8 cellular contexts compared by ENCODE assay signal in the genomic region with DNA sequence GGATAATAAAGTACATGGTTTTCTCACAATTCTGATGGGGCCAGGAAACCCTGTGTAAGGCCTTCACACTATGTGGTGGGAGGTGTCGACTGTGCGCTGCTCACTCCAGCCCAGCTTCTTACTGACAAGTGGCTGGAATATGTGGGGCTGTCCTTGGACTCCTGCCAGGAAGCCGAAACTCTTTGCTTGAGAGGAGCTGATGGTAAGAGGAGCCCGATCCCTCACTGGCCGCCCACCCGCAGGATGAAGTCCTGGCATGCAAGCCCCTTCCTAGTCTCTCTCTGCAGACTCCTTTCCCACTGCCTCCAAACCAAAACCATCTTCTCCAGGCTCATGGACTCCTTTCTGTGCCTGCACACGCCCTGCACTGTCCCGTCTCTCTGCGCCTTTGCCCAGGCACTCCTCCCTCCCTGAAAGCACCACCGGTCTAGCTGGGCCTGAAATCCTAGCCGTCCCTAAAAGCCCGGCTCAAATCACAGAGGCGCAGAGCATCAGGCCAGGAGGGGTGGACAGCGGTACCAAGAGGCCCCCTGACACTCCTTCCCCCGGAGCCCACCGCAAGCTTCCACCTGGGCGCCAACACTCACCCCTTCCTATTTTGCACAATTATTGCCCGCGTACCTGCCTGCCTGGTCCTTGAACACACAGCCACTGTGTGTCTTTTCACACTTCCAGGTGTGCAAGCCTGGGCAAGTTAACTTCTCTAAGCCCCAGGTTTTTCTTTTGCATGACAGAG.
A peak's percentile ranks its signal among the peaks of the same experiment; 100 is the strongest.
DNase-seq lines count a peak whose midpoint lies in the region; ATAC-seq, FAIRE-seq and TF ChIP-seq lines count a peak whose summit lies in the region.
"Not testable (repeated sequence)": the region's sequence is repeated elsewhere in the genome, so short reads cannot be mapped to it uniquely, and the experiment has no call there.

No MANE protein-coding gene starts in this region.

- H3K36me3 Mint-ChIP-seq in CD8-positive, alpha-beta T cell, result peaks cover 37% of the 10 kb centered on the region
- peaks cover 17 to 22% of the 10 kb centered on the region in 2 donors for H3K36me3 Mint-ChIP-seq in activated naive CD4-positive, alpha-beta T cell treated with anti-CD3 and anti-CD28 coated beads, Interleukin-2, amount 50 U/mL, for 72 hours

- not testable (repeated sequence) for H3K9me3 ChIP-seq in CD8-positive, alpha-beta T cell (ENCODE audit: low read length); HUES6 (ENCODE audit: control insufficient read depth, insufficient read depth, low read depth, low read length); suprapubic skin

- TF ChIP-seq EP300 in suprapubic skin (IDR thresholded peaks at IDR 0.05), result not testable (repeated sequence)

- intact Hi-C loops in CD8-positive, alpha-beta T cell (cut with DNase I, micrococcal nuclease), result loop anchor here (10.0 kb wide), 4 partner anchors 359 to 1431 kb away; a partner anchor contains a TSS

- 15% methylated on average over 9 of the region's 19 CpGs for WGBS in suprapubic skin

- not testable (repeated sequence) for H3K9me3 Mint-ChIP-seq in CD8-positive, alpha-beta T cell; activated naive CD4-positive, alpha-beta T cell treated with anti-CD3 and anti-CD28 coated beads, Interleukin-2, amount 50 U/mL, for 72 hours

- H3K27ac Mint-ChIP-seq in CD8-positive, alpha-beta T cell, result peak overlapping the region; percentile 65
- peak overlapping the region; percentile 96 to 98 for H3K27ac Mint-ChIP-seq in activated naive CD4-positive, alpha-beta T cell treated with anti-CD3 and anti-CD28 coated beads, Interleukin-2, amount 50 U/mL, for 72 hours

- not testable (repeated sequence) for FAIRE-seq in RCC 7860 (lab: Jason Lieb, UNC)

- H3K4me3 Mint-ChIP-seq in CD8-positive, alpha-beta T cell, result peak overlapping the region; percentile 93

- H3K36me3 ChIP-seq in CD8-positive, alpha-beta T cell (ENCODE audit: insufficient read depth, low read length), result peaks cover 23% of the 10 kb centered on the region
- H3K36me3 ChIP-seq in HUES6 (ENCODE audit: control insufficient read depth, insufficient read depth, low read length) (peaks cover 26% of the 10 kb centered on the region), suprapubic skin (peaks cover 29% of the 10 kb centered on the region)

- not testable (repeated sequence) for H3K27me3 Mint-ChIP-seq in CD8-positive, alpha-beta T cell (ENCODE audit: low read depth)

- DNase-seq in CD8-positive, alpha-beta T cell, result peak in 1 of 7 experiments; percentile 14
- DNase-seq in RCC 7860 (ENCODE audit: low spot score) (peak; percentile 39), iris pigment epithelial cell (ENCODE audit: low read depth) (peak; percentile 79), non-pigmented ciliary epithelial cell (ENCODE audit: low read depth) (peak; percentile 30), suprapubic skin (ENCODE audit: low spot score in 2 of 2) (peak in 1 of 2 donors; percentile 83)
- DNase-seq in activated naive CD4-positive, alpha-beta T cell treated with anti-CD3 and anti-CD28 coated beads, Interleukin-2, amount 50 U/mL, for 72 hours (ENCODE audit: low spot score in 2 of 2); epithelial cell of prostate (ENCODE audit: low read depth, low spot score): not testable (repeated sequence)

- CTCF ChIA-PET in CD8-positive, alpha-beta T cell (lab: Charles Lee), result interaction anchor here (0.9 to 1.7 kb wide), 4 partner anchors 11 to 477 kb away, joined by 3 to 8 read pairs (median 4); a partner anchor contains a TSS

- TF ChIP-seq CTCF in CD8-positive, alpha-beta T cell (IDR thresholded peaks at IDR 0.05); suprapubic skin (IDR thresholded peaks at IDR 0.05): not testable (repeated sequence)

- ATAC-seq in CD8-positive, alpha-beta T cell; activated naive CD4-positive, alpha-beta T cell treated with anti-CD3 and anti-CD28 coated beads, Interleukin-2, amount 50 U/mL, for 72 hours: not testable (repeated sequence)

- not testable (repeated sequence) for H3K27me3 ChIP-seq in CD8-positive, alpha-beta T cell (ENCODE audit: insufficient read depth, low read length); HUES6 (ENCODE audit: control insufficient read depth, insufficient read depth, low read length); suprapubic skin

- H3K4me1 Mint-ChIP-seq in CD8-positive, alpha-beta T cell (ENCODE audit: low read depth), result peaks cover 41% of the 10 kb centered on the region

- peaks cover 27% of the 10 kb centered on the region for H3K4me1 ChIP-seq in CD8-positive, alpha-beta T cell (ENCODE audit: insufficient read depth, low read length)
- H3K4me1 ChIP-seq in HUES6 (ENCODE audit: control insufficient read depth, insufficient read depth, low read length), result not testable (repeated sequence)
- peaks cover 35% of the 10 kb centered on the region for H3K4me1 ChIP-seq in suprapubic skin

- TF ChIP-seq POLR2A in suprapubic skin (IDR thresholded peaks at IDR 0.05), result not testable (repeated sequence)

- H3K4me3 ChIP-seq in CD8-positive, alpha-beta T cell (ENCODE audit: low read depth, low read length), result peak overlapping the region; percentile 86
- H3K4me3 ChIP-seq in HUES6 (ENCODE audit: low read depth, low read length), result peak overlapping the region; percentile 98
- peak overlapping the region; percentile 88 for H3K4me3 ChIP-seq in suprapubic skin

- POLR2A ChIA-PET in CD8-positive, alpha-beta T cell (lab: Charles Lee), result not testable (repeated sequence)

- peak overlapping the region; percentile 68 for H3K27ac ChIP-seq in CD8-positive, alpha-beta T cell (ENCODE audit: low read depth, low read length)
- not testable (repeated sequence) for H3K27ac ChIP-seq in HUES6 (ENCODE audit: low read depth, low read length)
- peak overlapping the region; percentile 83 for H3K27ac ChIP-seq in epithelial cell of prostate
- peak overlapping the region; percentile 90 for H3K27ac ChIP-seq in suprapubic skin

- peak overlapping the region; percentile 88 for H3K9ac ChIP-seq in HUES6 (ENCODE audit: low read length)
